Comparison of ENCODE assay signal across 8 cellular contexts in the genomic region with DNA sequence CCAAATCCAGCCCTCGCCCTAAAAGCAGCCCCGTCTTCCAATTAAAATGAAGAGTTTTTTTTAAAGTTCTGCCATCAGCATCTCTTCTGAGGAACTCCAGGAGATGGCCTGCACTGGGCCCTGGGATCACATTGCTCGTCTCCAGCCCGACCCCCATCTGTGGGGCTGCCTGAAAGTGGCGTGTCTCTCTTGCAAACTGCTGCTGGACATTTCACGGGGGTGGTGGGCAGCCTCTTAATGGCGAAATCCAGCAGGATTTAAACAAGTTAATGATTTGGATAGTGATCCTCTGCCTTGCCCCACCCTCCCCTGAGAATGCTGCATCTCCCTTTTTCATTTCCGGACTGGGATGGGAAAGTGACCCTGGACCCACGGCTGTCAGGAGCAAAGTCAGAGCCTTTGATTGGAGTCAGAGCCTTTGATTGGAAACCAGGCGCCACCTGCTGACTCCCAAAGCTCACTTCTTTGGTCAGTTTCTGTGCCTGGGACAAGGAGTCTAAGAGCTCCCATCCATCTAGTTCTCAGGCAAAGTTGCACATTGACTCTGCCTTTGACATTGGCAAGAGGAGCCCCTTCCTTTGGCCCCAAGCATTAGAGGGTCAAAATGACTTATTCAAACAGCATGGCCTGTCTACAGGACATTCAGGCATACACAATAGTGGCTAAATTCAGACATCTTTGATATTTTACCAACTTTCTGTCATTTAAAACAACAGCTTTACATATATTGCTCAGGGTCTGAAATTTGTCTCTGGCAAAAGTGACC.
DNase-seq lines count a peak whose midpoint lies in the region; ATAC-seq and TF ChIP-seq lines count a peak whose summit lies in the region.

No MANE protein-coding gene starts in this region.

- H3K36me3 ChIP-seq in GM23248 (ENCODE audit: low read depth) (no peaks in the 10 kb centered on the region), mammary epithelial cell (ENCODE audit: insufficient read depth, low read length) (no peaks in the 10 kb centered on the region), kidney epithelial cell (ENCODE audit: control insufficient read depth, insufficient read depth, low read length) (no peaks in the 10 kb centered on the region), tibial artery (no peaks in the 10 kb centered on the region)

- H3K27ac ChIP-seq in GM23248 (no peak overlapping the region), mammary epithelial cell (ENCODE audit: insufficient read depth, low read depth, low read length) (no peak overlapping the region), tibial artery (no peak overlapping the region)

- H4K20me1 ChIP-seq in GM23248 (ENCODE audit: insufficient read depth) (no peaks in the 10 kb centered on the region), mammary epithelial cell (ENCODE audit: insufficient read depth, low read length) (no peaks in the 10 kb centered on the region)

- H3K9ac ChIP-seq in GM23248 (no peak overlapping the region), mammary epithelial cell (ENCODE audit: insufficient read depth, low read length) (no peak overlapping the region)

- DNase-seq in C1 segment of cervical spinal cord (lab: John Stamatoyannopoulos, UW) (peak in 10 of 14 donors; percentile 8 to 57 (median 32)), GM23248 (peak; percentile 81), NCI-H510A treated with DMSO at 0.1 percent for 48 hours (lab: John Stamatoyannopoulos, UW) (peak; percentile 76), mammary epithelial cell (peak; percentile 52), kidney epithelial cell (ENCODE audit: low read depth) (peak; percentile 25), tibial artery (peak; percentile 57 to 76)
- no peak for DNase-seq in activated CD8-positive, alpha-beta memory T cell treated with anti-CD3 and anti-CD28 coated beads, Interleukin-2, amount 50 U/mL, for 48 hours

- H3K4me2 ChIP-seq in GM23248 (ENCODE audit: unreplicated experiment) = no peak overlapping the region
- no peak overlapping the region for H3K4me2 ChIP-seq in mammary epithelial cell (ENCODE audit: insufficient read depth, low read depth, low read length)

- H2AFZ ChIP-seq in GM23248 (no peak overlapping the region), mammary epithelial cell (ENCODE audit: low read depth, low read length) (no peak overlapping the region)

- dilution Hi-C loops in mammary epithelial cell (cut with HindIII; ENCODE audit: low sequenced_read_pairs) = loop anchor here (25.0 kb wide), 1 partner anchor 1145 kb away; no protein-coding TSS in a partner anchor

- intact Hi-C loops in mammary epithelial cell (cut with micrococcal nuclease) = loop anchor here (1.0 to 2.0 kb wide), 4 partner anchors 150 to 557 kb away; no protein-coding TSS in a partner anchor
- intact Hi-C loops in tibial artery (cut with DNase I; ENCODE audit: low total_unique reads) = loop anchor here (5.0 kb wide), 2 partner anchors 445 to 555 kb away; no protein-coding TSS in a partner anchor

- no peaks in the 10 kb centered on the region for H3K9me2 ChIP-seq in GM23248 (ENCODE audit: insufficient read depth)

- H3K79me2 ChIP-seq in GM23248 (ENCODE audit: insufficient read depth) (no peaks in the 10 kb centered on the region), mammary epithelial cell (ENCODE audit: insufficient read depth, low read length) (no peaks in the 10 kb centered on the region)

- H3K4me3 ChIP-seq in GM23248 = no peak overlapping the region
- H3K4me3 ChIP-seq in mammary epithelial cell (replicated peaks in 1 of 3; ENCODE audit: insufficient read depth in 1 of 3, low read depth in 2 of 3, low read length in 3 of 3) = no peak overlapping the region
- H3K4me3 ChIP-seq in kidney epithelial cell (ENCODE audit: low read depth, low read length) = no peak overlapping the region
- no peak overlapping the region for H3K4me3 ChIP-seq in tibial artery

- CTCF ChIA-PET in mammary epithelial cell (lab: Charles Lee; ENCODE audit: low non-redundant PET) = interaction anchor here (0.6 to 1.0 kb wide), 4 partner anchors 10 to 1180 kb away, joined by 3 to 4 read pairs (median 3); no protein-coding TSS in a partner anchor

- H3F3A ChIP-seq in GM23248 (ENCODE audit: insufficient read depth) = no peaks in the 10 kb centered on the region

- H3K4me1 ChIP-seq in GM23248 (ENCODE audit: insufficient read depth) (peaks cover 3% of the 10 kb centered on the region; the same call in 1 of the 2 replicates), mammary epithelial cell (ENCODE audit: insufficient read depth, low read length) (no peaks in the 10 kb centered on the region), tibial artery (no peaks in the 10 kb centered on the region)

- in situ Hi-C loops in GM23248 (cut with MboI) (loop anchor here (25.0 kb wide), 2 partner anchors 970 to 1120 kb away; no protein-coding TSS in a partner anchor), mammary epithelial cell (cut with MboI; ENCODE audit: low sequenced_read_pairs in 2 of 2) (loop anchor here (5.0 to 25.0 kb wide), 2 partner anchors 555 to 1120 kb away; no protein-coding TSS in a partner anchor)

- peak; percentile 58 to 90 for TF ChIP-seq CTCF in mammary epithelial cell (conservative IDR thresholded peaks at IDR 0.05 in 1 of 2, IDR thresholded peaks at IDR 0.05 in 1 of 2; ENCODE audit: extremely low read depth in 1 of 2, insufficient read depth in 1 of 2, low read depth in 1 of 2, low read length in 2 of 2)
- TF ChIP-seq CTCF in kidney epithelial cell (IDR thresholded peaks at IDR 0.05; ENCODE audit: insufficient read depth, low read length, poor library complexity, severe bottlenecking) = peak; percentile 81
- TF ChIP-seq CTCF in tibial artery (IDR thresholded peaks at IDR 0.05) = peak; percentile 70 to 74

- ATAC-seq in GM19328 (IDR thresholded peaks at IDR 0.05; ENCODE audit: unreplicated experiment) = no peak

- no TSS peak for BruUV-seq in mammary epithelial cell (replicated peaks; lab: Mats Ljungman, UMichigan)

- H3K9me3 ChIP-seq in GM23248 (ENCODE audit: low read depth) (no peaks in the 10 kb centered on the region), mammary epithelial cell (replicated peaks; ENCODE audit: insufficient read depth, low read length) (no peaks in the 10 kb centered on the region), tibial artery (no peaks in the 10 kb centered on the region)

- H3K27me3 ChIP-seq in GM23248 (replicated peaks; ENCODE audit: insufficient read depth) = no peaks in the 10 kb centered on the region
- peaks cover 4% of the 10 kb centered on the region for H3K27me3 ChIP-seq in mammary epithelial cell (ENCODE audit: insufficient read depth, low read length)
- H3K27me3 ChIP-seq in kidney epithelial cell (ENCODE audit: control insufficient read depth, insufficient read depth, low read length) = no peaks in the 10 kb centered on the region
- H3K27me3 ChIP-seq in tibial artery = no peaks in the 10 kb centered on the region

- 49 to 52% methylated on average over 10 of the region's 10 CpGs for WGBS in GM23248 (ENCODE audit: low coverage in 1 of 2, low lambda C conversion rate in 2 of 2, missing lambda C conversion rate in 2 of 2), 2 experiments
- WGBS in mammary epithelial cell (ENCODE audit: low coverage, missing lambda C conversion rate) = 42% methylated on average over 10 of the region's 10 CpGs
